Comparison of ENCODE assay signal across 1 cellular context in genomic region chr1:10400013-10400412, GRCh38.
TF ChIP-seq lines count a peak whose summit lies in the region.

No MANE protein-coding gene starts in this region.

TF ChIP-seq in H1, 55 proteins besides CTCF, POLR2A, EP300 and RAD21:
- TF ChIP-seq, protein P1, sequence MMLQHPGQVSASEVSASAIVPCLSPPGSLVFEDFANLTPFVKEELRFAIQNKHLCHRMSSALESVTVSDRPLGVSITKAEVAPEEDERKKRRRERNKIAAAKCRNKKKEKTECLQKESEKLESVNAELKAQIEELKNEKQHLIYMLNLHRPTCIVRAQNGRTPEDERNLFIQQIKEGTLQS (IDR thresholded peaks at IDR 0.05; ENCODE audit: insufficient read depth, low read depth, low read length): no peak
- TF ChIP-seq SP2 (IDR thresholded peaks at IDR 0.05; ENCODE audit: low read length): no peak
TF ChIP-seq in H1: peak in this region for 0.
